In genomic region chr2:223768179-223768578, GRCh38 we compare ENCODE assay signal across 33 cellular contexts.
"Had no signal": no experiment of that assay in that cellular context is flagged by ENCODE, and none has a peak within 500 bp of the region (broad histone marks: within the 10 kb centered on the region; RNA-seq: fewer than 3 reads in every experiment).

No MANE protein-coding gene starts in this region.

- H3K79me2 ChIP-seq: hepatocyte had no signal

- H3K27me3 ChIP-seq: adrenal gland, cardiac muscle cell, dorsolateral prefrontal cortex, gastrocnemius medialis, hepatocyte, pancreas, uterus had no signal

- H3K27me3 Mint-ChIP-seq: activated naive CD8-positive, alpha-beta T cell treated with anti-CD3 and anti-CD28 coated beads for 36 hours; stimulated activated naive CD8-positive, alpha-beta T cell treated with anti-CD3 and anti-CD28 coated beads, Interleukin-15, Interleukin-2, amounts not matched to agents 100 ng/mL and 50 ng/mL, for 24 hours; type B pancreatic cell had no signal

- H3K4me3 ChIP-seq: adrenal gland, cardiac muscle cell, coronary artery, dorsolateral prefrontal cortex, gastrocnemius medialis, hepatocyte, pancreas, prostate gland, skin epidermis, thoracic aorta, uterus had no signal

- H3K27ac ChIP-seq: adrenal gland, cardiac muscle cell, coronary artery, dorsolateral prefrontal cortex, gastrocnemius medialis, hepatocyte, pancreas, prostate gland, skin epidermis, thoracic aorta, uterus had no signal

- DNase-seq: activated CD4-positive, alpha-beta T cell treated with anti-CD3 and anti-CD28 coated beads for 1 hour; activated CD4-positive, alpha-beta T cell treated with anti-CD3 and anti-CD28 coated beads, Interleukin-2, amount 50 U/mL, for 1 hour; activated CD8-positive, alpha-beta T cell treated with anti-CD3 and anti-CD28 coated beads, Interleukin-2, amount 10 ng/mL, durations not matched to agents 7 days and 5 days; activated effector memory CD4-positive, alpha-beta T cell treated with anti-CD3 and anti-CD28 coated beads, Interleukin-2, amount 50 U/mL, for 16 hours; activated naive CD4-positive, alpha-beta T cell treated with anti-CD3 and anti-CD28 coated beads for 36 hours; activated naive CD8-positive, alpha-beta T cell treated with anti-CD3 and anti-CD28 coated beads for 36 hours; adrenal gland; aorta; cerebellar nuclear complex; dorsolateral prefrontal cortex; effector memory CD4-positive, alpha-beta T cell; erythroblast; gastrocnemius medialis; glutamatergic neuron; left cardiac atrium; mammary epithelial cell; pancreas; retina; stimulated activated CD4-positive, alpha-beta T cell treated with anti-CD3 and anti-CD28 coated beads, Interleukin-12 subunit alpha, Interleukin-12 subunit beta, amount 100 ng/mL, for 4 hours; stimulated activated CD4-positive, alpha-beta T cell treated with anti-CD3 and anti-CD28 coated beads, Interleukin-4, amount 100 ng/mL, for 1 hour; T1000; uterus had no signal

- H2AFZ ChIP-seq: hepatocyte had no signal

- H3K27ac Mint-ChIP-seq: activated CD8-positive, alpha-beta T cell treated with anti-CD3 and anti-CD28 coated beads, Interleukin-2, amount 10 ng/mL, durations not matched to agents 7 days and 5 days; activated naive CD4-positive, alpha-beta T cell treated with anti-CD3 and anti-CD28 coated beads for 36 hours; activated naive CD8-positive, alpha-beta T cell treated with anti-CD3 and anti-CD28 coated beads for 36 hours; brain; stimulated activated effector memory CD8-positive, alpha-beta T cell treated with anti-CD3 and anti-CD28 coated beads, Interleukin-12 subunit alpha, Interleukin-12 subunit beta, amount 100 ng/mL, for 72 hours; stimulated activated naive CD8-positive, alpha-beta T cell treated with anti-CD3 and anti-CD28 coated beads, Interleukin-15, Interleukin-2, amounts not matched to agents 100 ng/mL and 50 ng/mL, for 24 hours; type B pancreatic cell had no signal

- ATAC-seq: activated CD8-positive, alpha-beta T cell treated with anti-CD3 and anti-CD28 coated beads, Interleukin-2, amount 10 ng/mL, durations not matched to agents 7 days and 5 days; gastrocnemius medialis; left cardiac atrium; pancreas; sciatic nerve; stimulated activated effector memory CD8-positive, alpha-beta T cell treated with anti-CD3 and anti-CD28 coated beads, Interleukin-12 subunit alpha, Interleukin-12 subunit beta, amount 100 ng/mL, for 72 hours had no signal

- H3K36me3 ChIP-seq: adrenal gland, cardiac muscle cell, gastrocnemius medialis, pancreas, prostate gland, thoracic aorta, uterus had no signal

- H3K9me3 ChIP-seq: adrenal gland, gastrocnemius medialis, pancreas, prostate gland, thoracic aorta, uterus had no signal

- H3K4me3 Mint-ChIP-seq: activated CD8-positive, alpha-beta T cell treated with anti-CD3 and anti-CD28 coated beads, Interleukin-2, amount 10 ng/mL, durations not matched to agents 7 days and 5 days; activated naive CD4-positive, alpha-beta T cell treated with anti-CD3 and anti-CD28 coated beads for 36 hours; activated naive CD8-positive, alpha-beta T cell treated with anti-CD3 and anti-CD28 coated beads for 36 hours; brain; stimulated activated effector memory CD8-positive, alpha-beta T cell treated with anti-CD3 and anti-CD28 coated beads, Interleukin-12 subunit alpha, Interleukin-12 subunit beta, amount 100 ng/mL, for 72 hours; stimulated activated naive CD8-positive, alpha-beta T cell treated with anti-CD3 and anti-CD28 coated beads, Interleukin-15, Interleukin-2, amounts not matched to agents 100 ng/mL and 50 ng/mL, for 24 hours; type B pancreatic cell had no signal

- H3K4me2 ChIP-seq: hepatocyte had no signal

- H3K9me3 Mint-ChIP-seq: activated naive CD4-positive, alpha-beta T cell treated with anti-CD3 and anti-CD28 coated beads for 36 hours; activated naive CD8-positive, alpha-beta T cell treated with anti-CD3 and anti-CD28 coated beads for 36 hours; stimulated activated naive CD8-positive, alpha-beta T cell treated with anti-CD3 and anti-CD28 coated beads, Interleukin-15, Interleukin-2, amounts not matched to agents 100 ng/mL and 50 ng/mL, for 24 hours had no signal

- H3K4me1 ChIP-seq: adrenal gland, gastrocnemius medialis, pancreas, prostate gland, uterus had no signal
